ENCODE assay signal across 12 cellular contexts in the genomic region with DNA sequence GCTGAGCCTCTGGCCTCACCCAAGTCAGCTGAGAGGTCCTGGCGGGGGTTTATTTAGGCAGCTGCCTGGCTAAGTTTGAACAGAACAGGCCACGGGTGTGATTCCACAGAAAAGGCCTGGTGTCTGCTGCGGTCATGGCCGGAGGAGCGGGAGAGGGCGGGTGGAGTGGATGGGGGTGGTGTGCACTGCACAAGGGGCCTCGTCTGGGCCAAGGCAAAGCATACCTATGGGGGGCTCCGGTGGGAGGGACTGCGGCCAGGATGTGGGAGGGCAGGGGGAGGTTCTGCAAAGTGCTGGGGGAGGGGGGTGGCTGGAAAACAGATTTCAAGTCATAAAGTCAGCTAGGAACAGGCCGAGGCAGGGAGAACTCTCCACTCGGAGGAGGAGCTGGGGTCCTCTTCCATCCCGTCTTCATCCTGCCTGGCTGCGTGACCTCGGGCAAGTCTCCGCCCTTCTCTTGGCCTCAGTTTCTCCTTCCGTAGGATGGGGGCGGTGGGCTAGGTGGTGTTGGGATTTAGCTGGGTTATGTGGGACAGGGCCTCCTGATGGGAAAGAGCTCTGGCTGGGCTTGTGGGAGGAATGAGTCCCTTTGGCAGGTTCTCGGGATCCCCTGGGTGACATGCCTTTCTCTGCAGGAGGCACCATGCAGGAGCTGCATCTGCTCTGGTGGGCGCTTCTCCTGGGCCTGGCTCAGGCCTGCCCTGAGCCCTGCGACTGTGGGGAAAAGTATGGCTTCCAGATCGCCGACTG. TPM values are rescaled to one million over a fixed set of nuclear protein-coding genes. Genes with fewer than 3 reads are reported as not detected.
A peak's percentile ranks its signal among the peaks of the same experiment; 100 is the strongest.
DNase-seq lines count a peak whose midpoint lies in the region; TF ChIP-seq lines count a peak whose summit lies in the region.
"Had no signal": no experiment of that assay in that cellular context is flagged by ENCODE, and none has a peak within 500 bp of the region (broad histone marks: within the 10 kb centered on the region; RNA-seq: fewer than 3 reads in every experiment).

No MANE protein-coding gene starts in this region.

- H3K27me3 Mint-ChIP-seq in Caco-2 (ENCODE audit: insufficient read depth, unreplicated experiment): peaks cover 7% of the 10 kb centered on the region

- H4K20me1 ChIP-seq in GM23248 (ENCODE audit: insufficient read depth) (no peaks in the 10 kb centered on the region), smooth muscle cell (ENCODE audit: low read depth) (no peaks in the 10 kb centered on the region)

- H3K4me2 ChIP-seq in GM23248 (ENCODE audit: unreplicated experiment): peak overlapping the region; percentile 70
- peak overlapping the region; percentile 63 for H3K4me2 ChIP-seq in smooth muscle cell

- intact Hi-C loops in colonic mucosa (cut with DNase I): no loop called here
- intact Hi-C loops in lower leg skin (cut with DNase I; ENCODE audit: low total_unique reads): no loop called here
- intact Hi-C loops in Caco-2 (cut with micrococcal nuclease; ENCODE audit: unreplicated experiment): no loop called here

- peaks cover 5% of the 10 kb centered on the region for H3K36me3 Mint-ChIP-seq in Caco-2 (ENCODE audit: insufficient read depth, unreplicated experiment)

- no peak overlapping the region for H3K27ac Mint-ChIP-seq in Caco-2 (ENCODE audit: unreplicated experiment)

- no peak overlapping the region for H3K4me3 Mint-ChIP-seq in Caco-2 (ENCODE audit: unreplicated experiment)

- peaks cover 4% of the 10 kb centered on the region; the same call in 1 of the 2 replicates for H3K79me2 ChIP-seq in GM23248 (ENCODE audit: insufficient read depth)
- H3K79me2 ChIP-seq in smooth muscle cell (ENCODE audit: low read depth): no peaks in the 10 kb centered on the region

- H3K27ac ChIP-seq in GM23248: peak overlapping the region; percentile 59
- peak overlapping the region; percentile 36 for H3K27ac ChIP-seq in colonic mucosa
- H3K27ac ChIP-seq in smooth muscle cell (ENCODE audit: low read depth): peak overlapping the region; percentile 71

- peak overlapping the region; percentile 67 for H2AFZ ChIP-seq in GM23248
- H2AFZ ChIP-seq in smooth muscle cell (ENCODE audit: low read depth): no peak overlapping the region

- H3K27me3 ChIP-seq in GM23248 (replicated peaks; ENCODE audit: insufficient read depth) (no peaks in the 10 kb centered on the region), colonic mucosa (no peaks in the 10 kb centered on the region), smooth muscle cell (ENCODE audit: low read depth) (no peaks in the 10 kb centered on the region), Caco-2 (replicated peaks; ENCODE audit: control insufficient read depth, insufficient read depth, low read length) (no peaks in the 10 kb centered on the region; the same call in 1 of the 2 replicates)

- H3K9me3 ChIP-seq in GM23248 (ENCODE audit: low read depth) (no peaks in the 10 kb centered on the region), colonic mucosa (no peaks in the 10 kb centered on the region), smooth muscle cell (replicated peaks; ENCODE audit: low read depth) (no peaks in the 10 kb centered on the region), Caco-2 (no peaks in the 10 kb centered on the region)

- no peaks in the 10 kb centered on the region for H3K9me2 ChIP-seq in GM23248 (ENCODE audit: insufficient read depth)

- DNase-seq in GM23248 (peak; percentile 59), colonic mucosa (no peak), lower leg skin (ENCODE audit: low spot score in 2 of 2) (peak in 1 of 2 donors; percentile 86), smooth muscle cell (lab: John Stamatoyannopoulos, UW; ENCODE audit: unreplicated experiment) (peak; percentile 50), ACHN (no peak), Caco-2 (no peak), NCI-H2171 treated with DMSO at 0.1 percent for 48 hours (lab: John Stamatoyannopoulos, UW) (no peak), D341Med (ENCODE audit: low spot score) (no peak)
- DNase-seq: activated naive CD4-positive, alpha-beta T cell treated with Interleukin-2 at 50 U/mL for 16 hours; NCI-H2107; small intestine had no signal

- in situ Hi-C loops in GM23248 (cut with MboI): no loop called here
- in situ Hi-C loops in ACHN (cut with HindIII; ENCODE audit: low pct_ligation_motif_present, low pct_unique_long_range_greater_than_20kb, low sequenced_read_pairs): no loop called here

- no TSS peak for BruUV-seq in Caco-2 (replicated peaks; lab: Mats Ljungman, UMichigan)

- H3F3A ChIP-seq in GM23248 (ENCODE audit: insufficient read depth) (peaks cover 31% of the 10 kb centered on the region), smooth muscle cell (ENCODE audit: low read depth) (peaks cover 49% of the 10 kb centered on the region)

- H3K4me3 ChIP-seq in GM23248: peak overlapping the region; percentile 59
- no peak overlapping the region for H3K4me3 ChIP-seq in colonic mucosa
- H3K4me3 ChIP-seq in lower leg skin (ENCODE audit: low read depth, poor library complexity, severe bottlenecking): peak overlapping the region; percentile 13
- no peak overlapping the region for H3K4me3 ChIP-seq in smooth muscle cell
- no peak overlapping the region for H3K4me3 ChIP-seq in Caco-2 (ENCODE audit: low read depth, low read length)
- H3K4me3 ChIP-seq: K562 had no signal

- peaks cover 50% of the 10 kb centered on the region for H3K4me1 ChIP-seq in GM23248 (ENCODE audit: insufficient read depth)
- no peaks in the 10 kb centered on the region for H3K4me1 ChIP-seq in colonic mucosa
- H3K4me1 ChIP-seq in smooth muscle cell (ENCODE audit: low read depth): peaks cover 44% of the 10 kb centered on the region
- H3K4me1 ChIP-seq in Caco-2: no peaks in the 10 kb centered on the region

- no peak for TF ChIP-seq POLR2A in lower leg skin (IDR thresholded peaks at IDR 0.05)

- POLR2A ChIA-PET in Caco-2 (lab: Charles Lee): no interaction called here

- H3K9ac ChIP-seq in GM23248: peak overlapping the region; percentile 67
- H3K9ac ChIP-seq in colonic mucosa (ENCODE audit: low read depth in 2 of 2, low read length in 2 of 2): peak overlapping the region; percentile 12 to 35
- H3K9ac ChIP-seq in smooth muscle cell (ENCODE audit: low read depth): no peak overlapping the region

- H3K36me3 ChIP-seq in GM23248 (ENCODE audit: low read depth) (no peaks in the 10 kb centered on the region), colonic mucosa (no peaks in the 10 kb centered on the region), smooth muscle cell (ENCODE audit: low read depth) (no peaks in the 10 kb centered on the region), Caco-2 (ENCODE audit: control insufficient read depth, insufficient read depth, low read length) (no peaks in the 10 kb centered on the region)

- H3K9me3 Mint-ChIP-seq in Caco-2 (ENCODE audit: unreplicated experiment): no peaks in the 10 kb centered on the region

- CTCF ChIA-PET in Caco-2 (lab: Charles Lee): no interaction called here

- no peak for TF ChIP-seq CTCF in colonic mucosa (IDR thresholded peaks at IDR 0.05)
- TF ChIP-seq CTCF in lower leg skin (IDR thresholded peaks at IDR 0.05): no peak
- TF ChIP-seq CTCF in smooth muscle cell (IDR thresholded peaks at IDR 0.05; ENCODE audit: borderline replicate concordance, insufficient read depth, poor library complexity, severe bottlenecking): no peak
- TF ChIP-seq CTCF in Caco-2 (IDR thresholded peaks at IDR 0.05; ENCODE audit: insufficient read depth in 1 of 2, low read depth in 1 of 2, low read length in 1 of 2, severe bottlenecking in 1 of 2, unreplicated experiment in 1 of 2): no peak

- H3K4me1 Mint-ChIP-seq in Caco-2 (ENCODE audit: low read depth, unreplicated experiment): no peaks in the 10 kb centered on the region

- whole genome bisulfite sequencing in GM23248 (ENCODE audit: low coverage in 1 of 2, low lambda C conversion rate in 2 of 2, missing lambda C conversion rate in 2 of 2), 2 experiments: 13 to 18% methylated on average over 19 to 22 of the region's 22 CpGs
- WGBS in lower leg skin, 2 donors: 50 to 74% methylated on average over 18 to 20 of the region's 22 CpGs
- WGBS in smooth muscle cell (ENCODE audit: low lambda C conversion rate): 54% methylated on average over 19 of the region's 22 CpGs

RNA-seq across cellular contexts. Expression of a gene that starts 0.9 kb away (rescaled TPM):
- 110 and 127 TPM in 2 replicates for total RNA-seq in GM23248 (2014; rRNA removed; shearing (Covaris generic))
- polyA plus RNA-seq in GM23248 (2016; fragmentation: Nextera tagmentation; extraction: Ambion mirVana) (124 and 125 TPM in 2 replicates), smooth muscle cell (93.3 and 130 TPM in 2 replicates)
- total RNA-seq in colonic mucosa (1 to 10 TPM; 3.6 to 8.5 TPM), lower leg skin (10 to 100 TPM; 23.4 to 41.3 (median 26.1) TPM), smooth muscle cell (67.3 and 119 TPM in 2 replicates), Caco-2 (2022) (not detected in 2 replicates)
- total RNA-seq: K562 had no signal
- polyA plus RNA-seq: K562 had no signal

RNA-seq across cellular contexts. Expression of a gene that starts 28.2 kb away (rescaled TPM):
- not detected in 2 replicates for total RNA-seq in GM23248 (2014; rRNA removed; shearing (Covaris generic))
- polyA plus RNA-seq in GM23248 (2016; fragmentation: Nextera tagmentation; extraction: Ambion mirVana): 0.22 TPM in 1 of 2 replicates, not detected in the other
- not detected for total RNA-seq in colonic mucosa
- total RNA-seq in lower leg skin: under 1 TPM in 1 of 4 donors, not detected in 3; 0.52 TPM
- total RNA-seq in smooth muscle cell: 111 and 124 TPM in 2 replicates
- 237 and 253 TPM in 2 replicates for polyA plus RNA-seq in smooth muscle cell
- total RNA-seq in Caco-2 (2022): 2.1 and 3.1 TPM in 2 replicates

RNA-seq across cellular contexts. Expression of a gene that starts 44.0 kb away (rescaled TPM):
- total RNA-seq in GM23248 (2014; rRNA removed; shearing (Covaris generic)): not detected in 2 replicates
- polyA plus RNA-seq in GM23248 (2016; fragmentation: Nextera tagmentation; extraction: Ambion mirVana) (0.20 TPM in 1 of 2 replicates, not detected in the other), smooth muscle cell (2.0 and 3.0 TPM in 2 replicates)
- total RNA-seq in colonic mucosa (under 1 TPM; 0.27 TPM), lower leg skin (under 1 TPM in 3 of 4 donors, not detected in 1; 0.17 to 0.91 (median 0.39) TPM), smooth muscle cell (3.8 and 5.2 TPM in 2 replicates), Caco-2 (2022) (not detected in 2 replicates)
- total RNA-seq: K562 had no signal
- polyA plus RNA-seq: K562 had no signal

Comparison
In these comparisons a context has a peak if more than half of its experiments do, and no peak if none do; other contexts are left out.
1. DNase-seq: peak in GM23248 (single experiment) and smooth muscle cell (single experiment); none in colonic mucosa (single experiment), ACHN (single experiment), Caco-2 (0 of 2), NCI-H2171 treated with DMSO at 0.1 percent for 48 hours (single experiment) and D341Med (single experiment).
2. H3K4me3 ChIP-seq: peak in GM23248 (single experiment) and lower leg skin (single experiment); none in colonic mucosa (single experiment), smooth muscle cell (single experiment) and Caco-2 (single experiment).
3. RNA of a gene that starts 28.2 kb away (total RNA-seq): 111 to 124 TPM in smooth muscle cell; 2.1 to 3.1 TPM in Caco-2, not detected in colonic mucosa, 0.52 TPM in lower leg skin and not detected in GM23248; every median in the first group is over 10 times any median in the second.
4. Peak in every context shown above with its lines, with median percentiles within 50 percentile points of each other: H3K27ac ChIP-seq.